Comparison of ENCODE assay signal across 11 cellular contexts in the genomic region with DNA sequence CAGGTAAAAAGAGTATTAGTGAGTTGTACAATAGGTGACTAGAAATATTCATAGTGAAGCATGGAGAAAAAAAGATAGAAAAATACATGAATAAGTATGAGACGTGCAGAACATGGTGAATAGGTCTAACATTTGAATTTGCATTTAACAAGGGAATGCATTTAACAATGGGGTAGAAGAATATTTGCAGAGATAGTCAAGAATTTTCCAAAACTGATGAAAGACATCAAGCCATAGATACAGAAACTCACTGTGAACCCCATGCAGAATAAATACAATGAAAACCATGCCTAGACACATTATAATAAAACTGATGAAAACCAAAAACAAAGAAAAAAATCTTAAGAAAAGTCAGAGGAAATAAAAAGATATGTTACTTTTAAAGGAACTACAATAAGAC.
"Had no signal": no experiment of that assay in that cellular context is flagged by ENCODE, and none has a peak within 500 bp of the region (broad histone marks: within the 10 kb centered on the region; RNA-seq: fewer than 3 reads in every experiment).

No MANE protein-coding gene starts in this region.

- H3K36me3 ChIP-seq: adrenal gland, ascending aorta, brain microvascular endothelial cell, breast epithelium, cardiac muscle cell had no signal

- ATAC-seq: activated naive CD4-positive, alpha-beta T cell treated with anti-CD3 and anti-CD28 coated beads, Interleukin-2, amount 50 U/mL, for 72 hours; activated naive CD8-positive, alpha-beta T cell treated with anti-CD3 and anti-CD28 coated beads, Interleukin-2, amount 50 U/mL, for 24 hours; activated T-cell treated with anti-CD3 and anti-CD28 coated beads, Interleukin-2, amount 50 U/mL, for 4 hours; activated T-cell treated with anti-CD3 and anti-CD28 coated beads, Interleukin-2, amount 50 U/mL, for 72 hours; activated T-helper 17 cell treated with anti-CD3 and anti-CD28 coated beads, Interleukin-2, amount 50 U/mL, for 72 hours; body of pancreas had no signal

- H3K9me3 ChIP-seq: adrenal gland, ascending aorta, body of pancreas, breast epithelium had no signal

- H3K27ac ChIP-seq: adrenal gland, ascending aorta, body of pancreas, brain microvascular endothelial cell, breast epithelium, cardiac muscle cell had no signal

- H3K4me3 ChIP-seq: adrenal gland, ascending aorta, body of pancreas, breast epithelium, cardiac muscle cell had no signal

- H3K4me1 ChIP-seq: adrenal gland, ascending aorta, body of pancreas, breast epithelium had no signal
